In the genomic region with DNA sequence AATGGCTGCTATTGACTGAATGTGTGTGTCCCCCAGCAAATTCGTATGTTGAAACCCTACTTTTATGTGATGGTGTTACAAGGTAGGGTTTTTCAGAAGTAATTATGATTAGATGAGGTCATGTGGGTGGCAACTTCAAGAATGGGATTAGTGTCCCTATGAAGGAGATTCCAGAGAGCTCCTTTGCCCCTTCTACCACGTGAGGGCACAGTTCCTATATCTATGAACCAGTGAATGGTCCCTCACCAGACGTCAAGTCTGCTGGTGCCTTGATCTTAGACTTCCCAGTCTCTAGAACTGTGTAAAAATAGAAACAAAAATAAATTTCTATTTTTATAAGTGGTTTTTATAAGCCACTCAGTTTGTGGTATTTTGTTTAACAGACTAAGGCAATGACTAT, we compare ENCODE assay signal across 1 cellular context.
TF ChIP-seq lines count a peak whose summit lies in the region.

No MANE protein-coding gene starts in this region.

TF ChIP-seq in GM23338, 12 proteins besides CTCF, POLR2A, EP300 and RAD21 (continued from another document):
- TF ChIP-seq, protein P1, sequence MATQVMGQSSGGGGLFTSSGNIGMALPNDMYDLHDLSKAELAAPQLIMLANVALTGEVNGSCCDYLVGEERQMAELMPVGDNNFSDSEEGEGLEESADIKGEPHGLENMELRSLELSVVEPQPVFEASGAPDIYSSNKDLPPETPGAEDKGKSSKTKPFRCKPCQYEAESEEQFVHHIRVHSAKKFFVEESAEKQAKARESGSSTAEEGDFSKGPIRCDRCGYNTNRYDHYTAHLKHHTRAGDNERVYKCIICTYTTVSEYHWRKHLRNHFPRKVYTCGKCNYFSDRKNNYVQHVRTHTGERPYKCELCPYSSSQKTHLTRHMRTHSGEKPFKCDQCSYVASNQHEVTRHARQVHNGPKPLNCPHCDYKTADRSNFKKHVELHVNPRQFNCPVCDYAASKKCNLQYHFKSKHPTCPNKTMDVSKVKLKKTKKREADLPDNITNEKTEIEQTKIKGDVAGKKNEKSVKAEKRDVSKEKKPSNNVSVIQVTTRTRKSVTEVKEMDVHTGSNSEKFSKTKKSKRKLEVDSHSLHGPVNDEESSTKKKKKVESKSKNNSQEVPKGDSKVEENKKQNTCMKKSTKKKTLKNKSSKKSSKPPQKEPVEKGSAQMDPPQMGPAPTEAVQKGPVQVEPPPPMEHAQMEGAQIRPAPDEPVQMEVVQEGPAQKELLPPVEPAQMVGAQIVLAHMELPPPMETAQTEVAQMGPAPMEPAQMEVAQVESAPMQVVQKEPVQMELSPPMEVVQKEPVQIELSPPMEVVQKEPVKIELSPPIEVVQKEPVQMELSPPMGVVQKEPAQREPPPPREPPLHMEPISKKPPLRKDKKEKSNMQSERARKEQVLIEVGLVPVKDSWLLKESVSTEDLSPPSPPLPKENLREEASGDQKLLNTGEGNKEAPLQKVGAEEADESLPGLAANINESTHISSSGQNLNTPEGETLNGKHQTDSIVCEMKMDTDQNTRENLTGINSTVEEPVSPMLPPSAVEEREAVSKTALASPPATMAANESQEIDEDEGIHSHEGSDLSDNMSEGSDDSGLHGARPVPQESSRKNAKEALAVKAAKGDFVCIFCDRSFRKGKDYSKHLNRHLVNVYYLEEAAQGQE (IDR thresholded peaks at IDR 0.05; ENCODE audit: unreplicated experiment) = no peak
- TF ChIP-seq EZH2phosphoT487 (IDR thresholded peaks at IDR 0.05; ENCODE audit: unreplicated experiment) = no peak
- TF ChIP-seq STAT1 (IDR thresholded peaks at IDR 0.05; ENCODE audit: unreplicated experiment) = no peak
- no peak for TF ChIP-seq EZH2 (IDR thresholded peaks at IDR 0.05; ENCODE audit: low read depth, unreplicated experiment)
- TF ChIP-seq NANOG (IDR thresholded peaks at IDR 0.05; ENCODE audit: borderline replicate concordance) = no peak
- TF ChIP-seq ZNF114 (CRISPR knock-in tag; IDR thresholded peaks at IDR 0.05) = no peak
- TF ChIP-seq, protein P2, sequence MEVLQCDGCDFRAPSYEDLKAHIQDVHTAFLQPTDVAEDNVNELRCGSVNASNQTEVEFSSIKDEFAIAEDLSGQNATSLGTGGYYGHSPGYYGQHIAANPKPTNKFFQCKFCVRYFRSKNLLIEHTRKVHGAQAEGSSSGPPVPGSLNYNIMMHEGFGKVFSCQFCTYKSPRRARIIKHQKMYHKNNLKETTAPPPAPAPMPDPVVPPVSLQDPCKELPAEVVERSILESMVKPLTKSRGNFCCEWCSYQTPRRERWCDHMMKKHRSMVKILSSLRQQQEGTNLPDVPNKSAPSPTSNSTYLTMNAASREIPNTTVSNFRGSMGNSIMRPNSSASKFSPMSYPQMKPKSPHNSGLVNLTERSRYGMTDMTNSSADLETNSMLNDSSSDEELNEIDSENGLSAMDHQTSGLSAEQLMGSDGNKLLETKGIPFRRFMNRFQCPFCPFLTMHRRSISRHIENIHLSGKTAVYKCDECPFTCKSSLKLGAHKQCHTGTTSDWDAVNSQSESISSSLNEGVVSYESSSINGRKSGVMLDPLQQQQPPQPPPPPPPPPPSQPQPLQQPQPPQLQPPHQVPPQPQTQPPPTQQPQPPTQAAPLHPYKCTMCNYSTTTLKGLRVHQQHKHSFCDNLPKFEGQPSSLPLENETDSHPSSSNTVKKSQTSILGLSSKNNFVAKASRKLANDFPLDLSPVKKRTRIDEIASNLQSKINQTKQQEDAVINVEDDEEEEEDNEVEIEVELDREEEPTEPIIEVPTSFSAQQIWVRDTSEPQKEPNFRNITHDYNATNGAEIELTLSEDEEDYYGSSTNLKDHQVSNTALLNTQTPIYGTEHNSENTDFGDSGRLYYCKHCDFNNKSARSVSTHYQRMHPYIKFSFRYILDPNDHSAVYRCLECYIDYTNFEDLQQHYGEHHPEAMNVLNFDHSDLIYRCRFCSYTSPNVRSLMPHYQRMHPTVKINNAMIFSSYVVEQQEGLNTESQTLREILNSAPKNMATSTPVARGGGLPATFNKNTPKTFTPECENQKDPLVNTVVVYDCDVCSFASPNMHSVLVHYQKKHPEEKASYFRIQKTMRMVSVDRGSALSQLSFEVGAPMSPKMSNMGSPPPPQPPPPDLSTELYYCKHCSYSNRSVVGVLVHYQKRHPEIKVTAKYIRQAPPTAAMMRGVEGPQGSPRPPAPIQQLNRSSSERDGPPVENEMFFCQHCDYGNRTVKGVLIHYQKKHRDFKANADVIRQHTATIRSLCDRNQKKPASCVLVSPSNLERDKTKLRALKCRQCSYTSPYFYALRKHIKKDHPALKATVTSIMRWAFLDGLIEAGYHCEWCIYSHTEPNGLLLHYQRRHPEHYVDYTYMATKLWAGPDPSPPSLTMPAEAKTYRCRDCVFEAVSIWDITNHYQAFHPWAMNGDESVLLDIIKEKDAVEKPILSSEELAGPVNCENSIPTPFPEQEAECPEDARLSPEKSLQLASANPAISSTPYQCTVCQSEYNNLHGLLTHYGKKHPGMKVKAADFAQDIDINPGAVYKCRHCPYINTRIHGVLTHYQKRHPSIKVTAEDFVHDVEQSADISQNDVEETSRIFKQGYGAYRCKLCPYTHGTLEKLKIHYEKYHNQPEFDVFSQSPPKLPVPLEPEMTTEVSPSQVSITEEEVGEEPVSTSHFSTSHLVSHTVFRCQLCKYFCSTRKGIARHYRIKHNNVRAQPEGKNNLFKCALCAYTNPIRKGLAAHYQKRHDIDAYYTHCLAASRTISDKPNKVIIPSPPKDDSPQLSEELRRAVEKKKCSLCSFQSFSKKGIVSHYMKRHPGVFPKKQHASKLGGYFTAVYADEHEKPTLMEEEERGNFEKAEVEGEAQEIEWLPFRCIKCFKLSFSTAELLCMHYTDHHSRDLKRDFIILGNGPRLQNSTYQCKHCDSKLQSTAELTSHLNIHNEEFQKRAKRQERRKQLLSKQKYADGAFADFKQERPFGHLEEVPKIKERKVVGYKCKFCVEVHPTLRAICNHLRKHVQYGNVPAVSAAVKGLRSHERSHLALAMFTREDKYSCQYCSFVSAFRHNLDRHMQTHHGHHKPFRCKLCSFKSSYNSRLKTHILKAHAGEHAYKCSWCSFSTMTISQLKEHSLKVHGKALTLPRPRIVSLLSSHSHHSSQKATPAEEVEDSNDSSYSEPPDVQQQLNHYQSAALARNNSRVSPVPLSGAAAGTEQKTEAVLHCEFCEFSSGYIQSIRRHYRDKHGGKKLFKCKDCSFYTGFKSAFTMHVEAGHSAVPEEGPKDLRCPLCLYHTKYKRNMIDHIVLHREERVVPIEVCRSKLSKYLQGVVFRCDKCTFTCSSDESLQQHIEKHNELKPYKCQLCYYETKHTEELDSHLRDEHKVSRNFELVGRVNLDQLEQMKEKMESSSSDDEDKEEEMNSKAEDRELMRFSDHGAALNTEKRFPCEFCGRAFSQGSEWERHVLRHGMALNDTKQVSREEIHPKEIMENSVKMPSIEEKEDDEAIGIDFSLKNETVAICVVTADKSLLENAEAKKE (CRISPR knock-in tag; IDR thresholded peaks at IDR 0.05) = no peak
